In genomic region chr7:107045980-107046379, GRCh38 we compare ENCODE assay signal across 8 cellular contexts. TPM values are rescaled to one million over a fixed set of nuclear protein-coding genes. Genes with fewer than 3 reads are reported as not detected.
DNase-seq lines count a peak whose midpoint lies in the region; ATAC-seq and FAIRE-seq lines count a peak whose summit lies in the region.

No MANE protein-coding gene starts in this region.

- no peaks in the 10 kb centered on the region for H3K9me3 ChIP-seq in small intestine (ENCODE audit: control insufficient read depth, low read depth)

- DNase-seq in NCI-H2107 treated with DMSO at 0.1 percent for 48 hours (lab: John Stamatoyannopoulos, UW; ENCODE audit: unreplicated experiment) (peak; percentile 16), NCI-H2107 (lab: John Stamatoyannopoulos, UW) (no peak), NCI-H748 (lab: John Stamatoyannopoulos, UW; ENCODE audit: unreplicated experiment) (peak; percentile 20), fibroblast of gingiva (ENCODE audit: low read depth) (peak; percentile 96), small intestine (peak; percentile 10), left lobe of liver (ENCODE audit: low spot score) (no peak)

- no peaks in the 10 kb centered on the region for H3K36me3 ChIP-seq in small intestine (ENCODE audit: control insufficient read depth in 2 of 2, insufficient read depth in 2 of 2, low read length in 2 of 2)

- H3K27me3 ChIP-seq in small intestine (ENCODE audit: control insufficient read depth in 2 of 2, insufficient read depth in 2 of 2, low read length in 2 of 2), result no peaks in the 10 kb centered on the region

- WGBS in small intestine, 3 donors, result 18 to 46% (median 38%) methylated on average over 1 of the region's 1 CpG

- H3K27ac ChIP-seq in small intestine (ENCODE audit: low read depth in 1 of 2, low read length in 1 of 2), result no peak overlapping the region

- FAIRE-seq in small intestine (lab: Jason Lieb, UNC), result no peak

- ATAC-seq in HG03159 (IDR thresholded peaks at IDR 0.05; ENCODE audit: unreplicated experiment), result no peak
- ATAC-seq in HG02642 (IDR thresholded peaks at IDR 0.05; ENCODE audit: poor library complexity, unreplicated experiment), result no peak
- ATAC-seq in left lobe of liver, result no peak

- H3K4me1 ChIP-seq in small intestine (ENCODE audit: control insufficient read depth in 2 of 2, insufficient read depth in 1 of 2, low read depth in 1 of 2, low read length in 1 of 2), result no peaks in the 10 kb centered on the region

- no peak overlapping the region for H3K4me3 ChIP-seq in small intestine (ENCODE audit: low read depth in 1 of 2, low read length in 2 of 2)

RNA-seq across cellular contexts. Expression of gene PRKAR2B, which starts 1.5 kb away (rescaled TPM):
- 10 to 100 TPM in 1 of 3 donors, 1 to 10 TPM in 1, under 1 TPM in 1; 0.89 to 12.9 (median 7.8) TPM for polyA plus RNA-seq in small intestine
- total RNA-seq in left lobe of liver, result 2.0 TPM

Comparison
In these comparisons a context has a peak if more than half of its experiments do, and no peak if none do; other contexts are left out.
1. DNase-seq: peak in NCI-H2107 treated with DMSO at 0.1 percent for 48 hours (single experiment), NCI-H748 (single experiment), fibroblast of gingiva (single experiment) and small intestine (single experiment); none in NCI-H2107 (single experiment) and left lobe of liver (single experiment).